25 cellular contexts compared by ENCODE assay signal in the genomic region with DNA sequence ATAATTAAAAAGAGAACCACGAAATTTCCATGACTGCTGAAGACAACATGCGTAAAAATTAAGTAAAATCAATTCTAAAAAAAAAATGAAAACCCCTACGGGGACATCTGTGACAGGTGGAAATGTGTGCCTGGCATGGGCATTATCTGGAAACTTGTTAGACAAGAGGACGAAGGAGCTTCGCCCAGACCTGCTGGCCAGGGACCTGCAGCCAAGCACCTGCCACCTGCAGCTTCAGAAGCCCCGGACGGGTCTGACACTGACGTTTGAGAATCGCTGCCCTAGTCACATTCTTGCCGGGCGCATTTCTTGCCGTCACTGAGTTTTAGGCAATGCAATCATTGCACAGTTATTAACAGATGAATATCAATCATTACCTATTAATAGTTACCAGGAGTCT.
"Had no signal": no experiment of that assay in that cellular context is flagged by ENCODE, and none has a peak within 500 bp of the region (broad histone marks: within the 10 kb centered on the region; RNA-seq: fewer than 3 reads in every experiment).

No MANE protein-coding gene starts in this region.

- H3K9me3 ChIP-seq: breast epithelium, SJCRH30, SK-N-SH had no signal

- H3K36me3 ChIP-seq: breast epithelium, SJCRH30, WERI-Rb-1 had no signal

- DNase-seq: activated CD4-positive, alpha-beta T cell treated with anti-CD3 and anti-CD28 coated beads for 36 hours; activated CD4-positive, alpha-beta T cell treated with anti-CD3 and anti-CD28 coated beads, Interleukin-2, amount 50 U/mL, for 1 hour; activated CD8-positive, alpha-beta T cell treated with anti-CD3 and anti-CD28 coated beads for 36 hours; activated effector memory CD4-positive, alpha-beta T cell treated with Interleukin-2 at 50 U/mL for 16 hours; activated naive CD4-positive, alpha-beta T cell; activated T-cell treated with anti-CD3 and anti-CD28 coated beads, Interleukin-2, amount 50 U/mL, for 24 hours; caudate nucleus; Kasumi-1; KBM-7; NCI-H1436; NCI-H187 treated with DMSO at 0.1 percent for 48 hours; NCI-H2081 treated with DMSO at 0.1 percent for 48 hours; NCI-H226; NCI-H510A treated with DMSO at 0.1 percent for 48 hours; NCI-H69; NK-92 treated with Interleukin-12 subunit alpha and Interleukin-12 subunit beta, amount 100 ng/mL, for 24 hours; OCI-M1; Right ventricle myocardium superior; SJCRH30; SK-N-SH; T-helper 1 cell; WERI-Rb-1 had no signal

- H3K27me3 ChIP-seq: breast epithelium had no signal

- H3K27ac ChIP-seq: breast epithelium, RWPE1, SJCRH30, WERI-Rb-1 had no signal

- H3K4me3 ChIP-seq: breast epithelium, SJCRH30 had no signal

- H3K4me1 ChIP-seq: breast epithelium, SJCRH30 had no signal

- ATAC-seq: activated CD4-positive, alpha-beta T cell treated with anti-CD3 and anti-CD28 coated beads for 36 hours; activated CD8-positive, alpha-beta T cell treated with anti-CD3 and anti-CD28 coated beads for 36 hours; Panc1 had no signal
